Comparison of ENCODE assay signal across 15 cellular contexts in the genomic region with DNA sequence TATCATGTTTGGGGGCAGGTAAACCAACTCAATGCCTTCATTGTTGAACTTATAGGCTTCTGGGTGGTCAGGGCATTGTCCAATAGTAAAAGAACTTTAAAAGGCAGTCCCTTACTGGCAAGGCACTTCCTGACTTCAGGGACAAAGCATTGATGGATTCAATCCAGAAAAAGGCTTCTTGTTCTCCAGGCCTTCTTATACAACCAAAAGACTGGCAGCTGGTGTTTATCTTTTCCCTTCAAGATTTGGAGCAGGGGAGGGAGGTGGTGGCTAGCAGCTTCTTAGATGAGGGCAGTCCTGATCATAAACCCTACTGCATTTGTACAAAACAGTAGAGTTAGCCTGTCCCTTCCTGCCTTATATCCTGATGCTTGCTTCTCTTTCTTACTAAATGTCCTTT. TPM values are rescaled to one million over a fixed set of nuclear protein-coding genes. Genes with fewer than 3 reads are reported as not detected.
DNase-seq lines count a peak whose midpoint lies in the region; ATAC-seq and TF ChIP-seq lines count a peak whose summit lies in the region.
"Had no signal": no experiment of that assay in that cellular context is flagged by ENCODE, and none has a peak within 500 bp of the region (broad histone marks: within the 10 kb centered on the region; RNA-seq: fewer than 3 reads in every experiment).

No MANE protein-coding gene starts in this region.

- H3K4me1 ChIP-seq in rectal smooth muscle tissue (ENCODE audit: control insufficient read depth, insufficient read depth, low read length) = peaks cover 23% of the 10 kb centered on the region
- H3K4me1 ChIP-seq in adrenal gland (replicated peaks in 1 of 2) = peaks cover 0 to 36% of the 10 kb centered on the region in 2 donors

- TF ChIP-seq CTCF in fibroblast of villous mesenchyme (IDR thresholded peaks at IDR 0.05; ENCODE audit: insufficient read depth, low read depth, low read length) = no peak
- no peak for TF ChIP-seq CTCF in adrenal gland (IDR thresholded peaks at IDR 0.05)
- TF ChIP-seq CTCF in GM10266 (IDR thresholded peaks at IDR 0.05; ENCODE audit: control insufficient read depth, insufficient read depth, low read depth, missing control alignments) = no peak

- H3K36me3 ChIP-seq in rectal smooth muscle tissue (ENCODE audit: control insufficient read depth, insufficient read depth, low read length) (no peaks in the 10 kb centered on the region), adrenal gland (replicated peaks in 1 of 2) (no peaks in the 10 kb centered on the region)
- H3K36me3 ChIP-seq: neutrophil had no signal

- H3K27me3 ChIP-seq in rectal smooth muscle tissue (ENCODE audit: control insufficient read depth, insufficient read depth, low read length) (no peaks in the 10 kb centered on the region), adrenal gland (no peaks in the 10 kb centered on the region)
- H3K27me3 ChIP-seq: neutrophil had no signal

- H3K9ac ChIP-seq in rectal smooth muscle tissue (ENCODE audit: low read length) = no peak overlapping the region
- H3K9ac ChIP-seq: GM23248 had no signal

- peak; percentile 69 for DNase-seq in DMS 273 treated with DMSO at 0.1 percent for 48 hours (lab: John Stamatoyannopoulos, UW)
- peak; percentile 83 for DNase-seq in NCI-H82 treated with DMSO at 0.1 percent for 48 hours (lab: John Stamatoyannopoulos, UW; ENCODE audit: unreplicated experiment)
- DNase-seq in fibroblast of villous mesenchyme (ENCODE audit: low read depth) = peak; percentile 65
- DNase-seq in NCI-H1436 treated with DMSO at 0.1 percent for 48 hours (lab: John Stamatoyannopoulos, UW) = no peak
- DNase-seq in adrenal gland = no peak
- no peak for DNase-seq in GM10266 (ENCODE audit: extremely low spot score)
- DNase-seq: DND-41; effector memory CD4-positive, alpha-beta T cell; left colon; NCI-H226 had no signal

- no peak for ATAC-seq in GM18519 (IDR thresholded peaks at IDR 0.05; ENCODE audit: low FRiP score, unreplicated experiment)
- ATAC-seq: left colon had no signal

- TF ChIP-seq POLR2A in adrenal gland (IDR thresholded peaks at IDR 0.05) = no peak

- H3K4me3 ChIP-seq in fibroblast of villous mesenchyme (ENCODE audit: low read depth, low read length) = no peak overlapping the region
- peak overlapping the region; percentile 8 for H3K4me3 ChIP-seq in rectal smooth muscle tissue (ENCODE audit: low read length)
- H3K4me3 ChIP-seq in adrenal gland = no peak overlapping the region
- H3K4me3 ChIP-seq: GM23248 had no signal

- intact Hi-C loops in adrenal gland (cut with DNase I) = no loop called here

- H3K9me3 ChIP-seq in adrenal gland (replicated peaks in 1 of 3) = no peaks in the 10 kb centered on the region
- H3K9me3 ChIP-seq: neutrophil had no signal

- H3K27ac ChIP-seq in rectal smooth muscle tissue (ENCODE audit: low read depth, low read length) = peak overlapping the region; percentile 82
- peak overlapping the region in 1 of 5 donors; percentile 12 for H3K27ac ChIP-seq in adrenal gland
- H3K27ac ChIP-seq: GM23248, neutrophil, RWPE1 had no signal

RNA-seq across cellular contexts. Expression of a gene that starts 57.5 kb away (rescaled TPM):
- total RNA-seq in fibroblast of villous mesenchyme (35.4 and 63.0 TPM in 2 replicates), adrenal gland (10 to 100 TPM; 19.0 to 35.6 (median 24.2) TPM)
- 10 to 100 TPM in 1 of 3 donors, 1 to 10 TPM in 2; 2.6 to 15.4 (median 5.9) TPM for polyA plus RNA-seq in adrenal gland

Comparison
In these comparisons a context has a peak if more than half of its experiments do, and no peak if none do; other contexts are left out.
1. DNase-seq: peak in DMS 273 treated with DMSO at 0.1 percent for 48 hours (single experiment), NCI-H82 treated with DMSO at 0.1 percent for 48 hours (single experiment) and fibroblast of villous mesenchyme (single experiment); none in NCI-H1436 treated with DMSO at 0.1 percent for 48 hours (single experiment), adrenal gland (0 of 7) and GM10266 (single experiment).